10 cellular contexts compared by ENCODE assay signal in genomic region chr1:27561126-27561899, GRCh38. TPM values are rescaled to one million over a fixed set of nuclear protein-coding genes. Genes with fewer than 3 reads are reported as not detected.
DNase-seq lines count a peak whose midpoint lies in the region; ATAC-seq and TF ChIP-seq lines count a peak whose summit lies in the region.
"Had no signal": no experiment of that assay in that cellular context is flagged by ENCODE, and none has a peak within 500 bp of the region (broad histone marks: within the 10 kb centered on the region; RNA-seq: fewer than 3 reads in every experiment).

No MANE protein-coding gene starts in this region.

- H3K9ac ChIP-seq in muscle layer of colon (ENCODE audit: low read length) = peak overlapping the region; percentile 8

- no peaks in the 10 kb centered on the region for H3K27me3 Mint-ChIP-seq in activated CD8-positive, alpha-beta T cell treated with anti-CD3 and anti-CD28 coated beads, Interleukin-2, amount 10 ng/mL, durations not matched to agents 7 days and 5 days (ENCODE audit: low read depth)
- H3K27me3 Mint-ChIP-seq in activated CD8-positive, alpha-beta T cell treated with anti-CD3 and anti-CD28 coated beads for 36 hours = no peaks in the 10 kb centered on the region
- no peaks in the 10 kb centered on the region for H3K27me3 Mint-ChIP-seq in type B pancreatic cell
- H3K27me3 Mint-ChIP-seq in effector memory CD8-positive, alpha-beta T cell = no peaks in the 10 kb centered on the region

- no peak for TF ChIP-seq CTCF in activated CD8-positive, alpha-beta T cell treated with anti-CD3 and anti-CD28 coated beads for 36 hours (IDR thresholded peaks at IDR 0.05)
- no peak for TF ChIP-seq CTCF in esophagus squamous epithelium (IDR thresholded peaks at IDR 0.05)
- TF ChIP-seq CTCF in type B pancreatic cell (conservative IDR thresholded peaks at IDR 0.05) = no peak

- H3K27ac Mint-ChIP-seq in activated CD8-positive, alpha-beta T cell treated with anti-CD3 and anti-CD28 coated beads, Interleukin-2, amount 10 ng/mL, durations not matched to agents 7 days and 5 days = peak overlapping the region; percentile 7
- no peak overlapping the region for H3K27ac Mint-ChIP-seq in activated CD8-positive, alpha-beta T cell treated with anti-CD3 and anti-CD28 coated beads for 36 hours
- peak overlapping the region; percentile 89 for H3K27ac Mint-ChIP-seq in type B pancreatic cell
- H3K27ac Mint-ChIP-seq in effector memory CD8-positive, alpha-beta T cell = peak overlapping the region in 1 of 2 donors; percentile 30

- peak overlapping the region in 1 of 4 donors; percentile 16 for H3K4me3 ChIP-seq in esophagus squamous epithelium
- H3K4me3 ChIP-seq in muscle layer of colon (ENCODE audit: low read depth in 1 of 2, low read length in 2 of 2) = peak overlapping the region in 1 of 2 donors; percentile 12

- DNase-seq in activated CD8-positive, alpha-beta T cell treated with anti-CD3 and anti-CD28 coated beads, Interleukin-2, amount 10 ng/mL, durations not matched to agents 7 days and 5 days = no peak
- DNase-seq in activated CD8-positive, alpha-beta T cell treated with anti-CD3 and anti-CD28 coated beads for 36 hours = no peak
- DNase-seq in esophagus squamous epithelium (lab: John Stamatoyannopoulos, UW) (no peak), type B pancreatic cell (ENCODE audit: extremely low spot score, unreplicated experiment) (no peak), HT-29 (ENCODE audit: low spot score) (no peak), NCI-H187 (lab: John Stamatoyannopoulos, UW) (no peak)
- DNase-seq in effector memory CD8-positive, alpha-beta T cell = no peak
- DNase-seq: activated naive CD4-positive, alpha-beta T cell treated with anti-CD3 and anti-CD28 coated beads, Interleukin-2, amount 50 U/mL, for 16 hours; NCI-H510A had no signal

- intact Hi-C loops in activated CD8-positive, alpha-beta T cell treated with anti-CD3 and anti-CD28 coated beads for 36 hours (cut with micrococcal nuclease) = no loop called here
- intact Hi-C loops in esophagus squamous epithelium (cut with DNase I) = no loop called here

- H3K9me3 ChIP-seq in esophagus squamous epithelium = no peaks in the 10 kb centered on the region
- H3K9me3 ChIP-seq in muscle layer of colon (ENCODE audit: low read length) = no peaks in the 10 kb centered on the region

- no peak for ATAC-seq in activated CD8-positive, alpha-beta T cell treated with anti-CD3 and anti-CD28 coated beads, Interleukin-2, amount 10 ng/mL, durations not matched to agents 7 days and 5 days
- ATAC-seq in activated CD8-positive, alpha-beta T cell treated with anti-CD3 and anti-CD28 coated beads for 36 hours = no peak
- no peak for ATAC-seq in effector memory CD8-positive, alpha-beta T cell (replicated peaks)

- POLR2A ChIA-PET in activated CD8-positive, alpha-beta T cell treated with anti-CD3 and anti-CD28 coated beads, Interleukin-2, amount 10 ng/mL, durations not matched to agents 7 days and 5 days (lab: Charles Lee) = no interaction called here
- POLR2A ChIA-PET in activated CD8-positive, alpha-beta T cell treated with anti-CD3 and anti-CD28 coated beads for 36 hours (lab: Charles Lee) = interaction anchor here (0.6 kb wide), 1 partner anchor 10 kb away, joined by 3 read pairs; no protein-coding TSS in a partner anchor

- H3K9me3 Mint-ChIP-seq in activated CD8-positive, alpha-beta T cell treated with anti-CD3 and anti-CD28 coated beads, Interleukin-2, amount 10 ng/mL, durations not matched to agents 7 days and 5 days (ENCODE audit: insufficient read depth) = no peaks in the 10 kb centered on the region
- H3K9me3 Mint-ChIP-seq in activated CD8-positive, alpha-beta T cell treated with anti-CD3 and anti-CD28 coated beads for 36 hours = no peaks in the 10 kb centered on the region
- no peaks in the 10 kb centered on the region for H3K9me3 Mint-ChIP-seq in type B pancreatic cell
- no peaks in the 10 kb centered on the region for H3K9me3 Mint-ChIP-seq in effector memory CD8-positive, alpha-beta T cell

- H3K36me3 Mint-ChIP-seq in activated CD8-positive, alpha-beta T cell treated with anti-CD3 and anti-CD28 coated beads, Interleukin-2, amount 10 ng/mL, durations not matched to agents 7 days and 5 days (ENCODE audit: low read depth) = peaks cover 2% of the 10 kb centered on the region
- H3K36me3 Mint-ChIP-seq in activated CD8-positive, alpha-beta T cell treated with anti-CD3 and anti-CD28 coated beads for 36 hours (ENCODE audit: low read depth) = no peaks in the 10 kb centered on the region
- peaks cover 10% of the 10 kb centered on the region for H3K36me3 Mint-ChIP-seq in type B pancreatic cell
- H3K36me3 Mint-ChIP-seq in effector memory CD8-positive, alpha-beta T cell (ENCODE audit: insufficient read depth) = no peaks in the 10 kb centered on the region

- no peak for TF ChIP-seq POLR2A in esophagus squamous epithelium (IDR thresholded peaks at IDR 0.05)

- H3K4me3 Mint-ChIP-seq in activated CD8-positive, alpha-beta T cell treated with anti-CD3 and anti-CD28 coated beads, Interleukin-2, amount 10 ng/mL, durations not matched to agents 7 days and 5 days = no peak overlapping the region
- no peak overlapping the region for H3K4me3 Mint-ChIP-seq in activated CD8-positive, alpha-beta T cell treated with anti-CD3 and anti-CD28 coated beads for 36 hours
- peak overlapping the region; percentile 81 for H3K4me3 Mint-ChIP-seq in type B pancreatic cell
- no peak overlapping the region for H3K4me3 Mint-ChIP-seq in effector memory CD8-positive, alpha-beta T cell

- H3K4me1 ChIP-seq in esophagus squamous epithelium = peaks cover 87 to 100% (median 87%) of the 10 kb centered on the region in 3 donors
- H3K4me1 ChIP-seq in muscle layer of colon (ENCODE audit: insufficient read depth, low read length) = peaks cover 92% of the 10 kb centered on the region

- CTCF ChIA-PET in activated CD8-positive, alpha-beta T cell treated with anti-CD3 and anti-CD28 coated beads, Interleukin-2, amount 10 ng/mL, durations not matched to agents 7 days and 5 days (lab: Charles Lee) = interaction anchor here (1.5 to 10.3 kb wide), 2 partner anchors 36 to 46 kb away, joined by 3 to 150 read pairs; partner anchors contain the start of gene AHDC1
- CTCF ChIA-PET in activated CD8-positive, alpha-beta T cell treated with anti-CD3 and anti-CD28 coated beads for 36 hours (lab: Charles Lee) = interaction anchor here (1.1 kb wide), 1 partner anchor 108 kb away, joined by 4 read pairs; no protein-coding TSS in a partner anchor

- peaks cover 0 to 30% (median 9%) of the 10 kb centered on the region in 3 donors for H3K36me3 ChIP-seq in esophagus squamous epithelium
- H3K36me3 ChIP-seq in muscle layer of colon (ENCODE audit: insufficient read depth, low read length) = peaks cover 11% of the 10 kb centered on the region

- WGBS in esophagus squamous epithelium, 2 donors = 58 to 70% methylated on average over 7 of the region's 9 CpGs

- peaks cover 27% of the 10 kb centered on the region for H3K4me1 Mint-ChIP-seq in activated CD8-positive, alpha-beta T cell treated with anti-CD3 and anti-CD28 coated beads, Interleukin-2, amount 10 ng/mL, durations not matched to agents 7 days and 5 days (ENCODE audit: low read depth)
- peaks cover 24% of the 10 kb centered on the region for H3K4me1 Mint-ChIP-seq in activated CD8-positive, alpha-beta T cell treated with anti-CD3 and anti-CD28 coated beads for 36 hours (ENCODE audit: low read depth)
- peaks cover 78% of the 10 kb centered on the region for H3K4me1 Mint-ChIP-seq in type B pancreatic cell (ENCODE audit: unreplicated experiment)
- peaks cover 26 to 37% of the 10 kb centered on the region in 2 donors for H3K4me1 Mint-ChIP-seq in effector memory CD8-positive, alpha-beta T cell (ENCODE audit: low read depth in 2 of 2)

- H3K27ac ChIP-seq in esophagus squamous epithelium (peak overlapping the region; percentile 82 to 96 (median 94)), muscle layer of colon (ENCODE audit: low read depth, low read length) (peak overlapping the region; percentile 56)

- no peaks in the 10 kb centered on the region for H3K27me3 ChIP-seq in esophagus squamous epithelium
- H3K27me3 ChIP-seq in muscle layer of colon (ENCODE audit: control insufficient read depth in 1 of 2, insufficient read depth in 2 of 2, low read length in 2 of 2) = no peaks in the 10 kb centered on the region

RNA-seq across cellular contexts. Expression of gene AHDC1, which starts 42.6 kb away (rescaled TPM):
- 10 to 100 TPM; 20.9 to 22.7 TPM for total RNA-seq in activated CD8-positive, alpha-beta T cell treated with anti-CD3 and anti-CD28 coated beads, Interleukin-2, amount 10 ng/mL, durations not matched to agents 7 days and 5 days
- total RNA-seq in activated CD8-positive, alpha-beta T cell treated with anti-CD3 and anti-CD28 coated beads for 36 hours = 10 to 100 TPM; 26.3 to 27.6 TPM
- total RNA-seq in esophagus squamous epithelium (100 to 1,000 TPM in 1 of 4 donors, 10 to 100 TPM in 3; 22.2 to 112 (median 30.6) TPM), type B pancreatic cell (ENCODE audit: low replicate concordance) (49.3 and 61.0 TPM in 2 replicates)
- 12.2 and 20.4 TPM in 2 replicates for total RNA-seq in HT-29 (2014; rRNA removed; shearing (Covaris generic))
